ENCODE assay signal across 1 cellular context in genomic region chr16:73040136-73040535, GRCh38.
TF ChIP-seq lines count a peak whose summit lies in the region.

No MANE protein-coding gene starts in this region.

TF ChIP-seq in HepG2, 621 proteins besides CTCF, POLR2A, EP300 and RAD21 (continued from another document):
- no peak for TF ChIP-seq BCLAF1 (IDR thresholded peaks at IDR 0.05)
- peak; percentile 32; the same call in 1 of the 2 replicates for TF ChIP-seq ZFX (CRISPR knock-in tag; IDR thresholded peaks at IDR 0.05; ENCODE audit: low read depth)
- peak; percentile 56 for TF ChIP-seq ZNF687 (CRISPR knock-in tag; IDR thresholded peaks at IDR 0.05)
